ENCODE assay signal across 28 cellular contexts in the genomic region with DNA sequence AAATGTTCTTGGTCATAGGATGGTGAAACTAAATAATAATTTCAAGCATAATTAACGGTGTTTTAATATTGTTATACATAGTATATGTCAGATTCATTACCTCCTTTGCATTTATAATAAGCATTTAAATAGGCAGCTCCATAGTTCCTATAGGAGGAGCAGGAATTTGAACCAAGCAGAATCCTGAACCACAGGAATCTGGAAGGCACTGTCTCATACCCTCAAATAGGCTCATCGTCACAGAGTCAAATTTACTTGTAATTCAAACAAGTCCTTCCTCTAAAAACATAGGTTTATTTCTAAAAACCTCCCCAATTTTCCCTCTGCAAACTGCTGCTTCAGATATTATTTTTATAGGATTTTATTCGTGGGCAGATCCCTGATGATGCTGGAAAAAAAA.
"Had no signal": no experiment of that assay in that cellular context is flagged by ENCODE, and none has a peak within 500 bp of the region (broad histone marks: within the 10 kb centered on the region; RNA-seq: fewer than 3 reads in every experiment).

No MANE protein-coding gene starts in this region.

- H3K4me3 ChIP-seq: gastroesophageal sphincter, hepatocyte, neural progenitor cell, right atrium auricular region, stomach, thyroid gland had no signal

- H3K9me3 ChIP-seq: gastroesophageal sphincter, right atrium auricular region, stomach, thyroid gland had no signal

- H2AFZ ChIP-seq: hepatocyte, neural progenitor cell had no signal

- DNase-seq: activated CD4-positive, alpha-beta memory T cell treated with anti-CD3 and anti-CD28 coated beads, Interleukin-2, amount 10 ng/mL, durations not matched to agents 7 days and 5 days; activated CD4-positive, alpha-beta T cell treated with anti-CD3 and anti-CD28 coated beads for 48 hours; activated gamma-delta T cell treated with Interleukin-2 at 50 U/mL for 16 hours; activated naive CD4-positive, alpha-beta T cell treated with anti-CD3 and anti-CD28 coated beads, Interleukin-2, amount 50 U/mL, for 16 hours; activated T-cell treated with anti-CD3 and anti-CD28 coated beads, Interleukin-2, amount 50 U/mL, for 4 hours; amniotic stem cell; caudate nucleus; cortex of kidney; effector memory CD8-positive, alpha-beta T cell; erythroblast; islet precursor cell; left cardiac atrium; left ventricle myocardium superior; natural killer cell; occipital lobe; stimulated activated CD4-positive, alpha-beta T cell treated with anti-CD3 and anti-CD28 coated beads, Interleukin-15, amount 100 ng/mL, for 24 hours; stimulated activated CD4-positive, alpha-beta T cell treated with anti-CD3 and anti-CD28 coated beads, Interleukin-2, amount 100 ng/mL, for 24 hours; stimulated activated naive B cell treated with anti-CD40 and anti-IgM and Interleukin-4, amounts not matched to agents 10 μg/mL and 1 μg/mL and 100 μg/mL, for 72 hours; stomach; T-helper 9 cell; thyroid gland; WERI-Rb-1 had no signal

- H3K4me2 ChIP-seq: hepatocyte, neural progenitor cell had no signal

- H3K36me3 ChIP-seq: gastroesophageal sphincter, neural progenitor cell, right atrium auricular region, stomach, thyroid gland, WERI-Rb-1 had no signal

- H3K79me2 ChIP-seq: hepatocyte had no signal

- H3K27ac ChIP-seq: gastroesophageal sphincter, hepatocyte, neural progenitor cell, right atrium auricular region, stomach, thyroid gland, WERI-Rb-1 had no signal

- H3K9ac ChIP-seq: neural progenitor cell had no signal

- H3K4me1 ChIP-seq: neural progenitor cell, stomach had no signal

- ATAC-seq: activated CD4-positive, CD25-positive, alpha-beta regulatory T cell treated with anti-CD3 and anti-CD28 coated beads, Interleukin-2, amount 50 U/mL, for 24 hours; activated T-cell treated with anti-CD3 and anti-CD28 coated beads, Interleukin-2, amount 50 U/mL, for 4 hours; activated T-helper 17 cell treated with anti-CD3 and anti-CD28 coated beads, Interleukin-2, amount 50 U/mL, for 72 hours; effector memory CD8-positive, alpha-beta T cell; gastroesophageal sphincter; left cardiac atrium; left ventricle myocardium superior; natural killer cell; stimulated activated naive B cell treated with anti-CD40 and anti-IgM and Interleukin-4, amounts not matched to agents 10 μg/mL and 1 μg/mL and 100 μg/mL, for 72 hours had no signal

- H3K27me3 ChIP-seq: gastroesophageal sphincter, hepatocyte, neural progenitor cell, right atrium auricular region, stomach, thyroid gland had no signal
